Comparison of ENCODE assay signal across 19 cellular contexts in genomic region chr1:196910208-196910607, GRCh38. TPM values are rescaled to one million over a fixed set of nuclear protein-coding genes. Genes with fewer than 3 reads are reported as not detected.
DNase-seq lines count a peak whose midpoint lies in the region; ATAC-seq and TF ChIP-seq lines count a peak whose summit lies in the region.
"Had no signal": no experiment of that assay in that cellular context is flagged by ENCODE, and none has a peak within 500 bp of the region (broad histone marks: within the 10 kb centered on the region; RNA-seq: fewer than 3 reads in every experiment).

No MANE protein-coding gene starts in this region.

- no peaks in the 10 kb centered on the region for H3K4me1 Mint-ChIP-seq in T-helper 2 cell treated with Interferon-gamma antibody and Interleukin-4, amounts not matched to agents 5 μg/mL and 100 μg/mL, for 36 hours (ENCODE audit: low read depth)
- H3K4me1 Mint-ChIP-seq: activated CD4-positive, alpha-beta T cell treated with anti-CD3 and anti-CD28 coated beads, Interleukin-2, amount 10 ng/mL, durations not matched to agents 7 days and 5 days; natural killer cell had no signal

- no peaks in the 10 kb centered on the region for H3K9me3 Mint-ChIP-seq in T-helper 2 cell treated with Interferon-gamma antibody and Interleukin-4, amounts not matched to agents 5 μg/mL and 100 μg/mL, for 36 hours
- H3K9me3 Mint-ChIP-seq: activated CD4-positive, alpha-beta T cell treated with anti-CD3 and anti-CD28 coated beads, Interleukin-2, amount 10 ng/mL, durations not matched to agents 7 days and 5 days; activated T-cell treated with anti-CD3 and anti-CD28 coated beads, Interleukin-2, amount 50 U/mL, for 4 hours had no signal

- DNase-seq in A172 (ENCODE audit: low spot score) (peak; percentile 9), EH (ENCODE audit: low read depth) (peak; percentile 14), NCI-H69 (lab: John Stamatoyannopoulos, UW) (peak; percentile 54), fibroblast of mammary gland (ENCODE audit: low read depth) (peak; percentile 6), DMS79 treated with DMSO at 0.1 percent for 48 hours (lab: John Stamatoyannopoulos, UW) (no peak), UCSD-AML1 (lab: John Stamatoyannopoulos, UW; ENCODE audit: unreplicated experiment) (no peak)
- DNase-seq in T-helper 2 cell treated with Interferon-gamma antibody and Interleukin-4, amounts not matched to agents 5 μg/mL and 100 μg/mL, for 36 hours (ENCODE audit: low spot score) = no peak
- DNase-seq: activated CD4-positive, alpha-beta T cell treated with anti-CD3 and anti-CD28 coated beads, Interleukin-2, amount 10 ng/mL, durations not matched to agents 7 days and 5 days; activated T-cell treated with anti-CD3 and anti-CD28 coated beads, Interleukin-2, amount 50 U/mL, for 4 hours; GDM1; natural killer cell; NCI-H2227 treated with DMSO at 0.1 percent for 48 hours; stimulated activated CD4-positive, alpha-beta T cell treated with anti-CD3 and anti-CD28 coated beads, Interleukin-1b, Interleukin-23, amount 100 ng/mL, for 48 hours; stimulated activated CD8-positive, alpha-beta memory T cell treated with anti-CD3 and anti-CD28 coated beads, Interleukin-4, amount 100 ng/mL, for 48 hours; T-helper 1 cell; trophoblast cell had no signal

- TF ChIP-seq CTCF in fibroblast of mammary gland (conservative IDR thresholded peaks at IDR 0.05; ENCODE audit: control insufficient read depth, insufficient read depth, low read depth, low read length) = no peak

- no peak for ATAC-seq in HG03159 (IDR thresholded peaks at IDR 0.05; ENCODE audit: unreplicated experiment)
- ATAC-seq: activated T-cell treated with anti-CD3 and anti-CD28 coated beads, Interleukin-2, amount 50 U/mL, for 4 hours; natural killer cell had no signal

- no peak overlapping the region for H3K4me3 ChIP-seq in fibroblast of mammary gland (ENCODE audit: control insufficient read depth, low read depth, low read length)
- H3K4me3 ChIP-seq: BLaER1 had no signal

- no peaks in the 10 kb centered on the region for H3K27me3 Mint-ChIP-seq in T-helper 2 cell treated with Interferon-gamma antibody and Interleukin-4, amounts not matched to agents 5 μg/mL and 100 μg/mL, for 36 hours (ENCODE audit: low read depth)
- H3K27me3 Mint-ChIP-seq: activated CD4-positive, alpha-beta T cell treated with anti-CD3 and anti-CD28 coated beads, Interleukin-2, amount 10 ng/mL, durations not matched to agents 7 days and 5 days had no signal

- no peak overlapping the region for H3K4me3 Mint-ChIP-seq in T-helper 2 cell treated with Interferon-gamma antibody and Interleukin-4, amounts not matched to agents 5 μg/mL and 100 μg/mL, for 36 hours
- H3K4me3 Mint-ChIP-seq: activated CD4-positive, alpha-beta T cell treated with anti-CD3 and anti-CD28 coated beads, Interleukin-2, amount 10 ng/mL, durations not matched to agents 7 days and 5 days; activated T-cell treated with anti-CD3 and anti-CD28 coated beads, Interleukin-2, amount 50 U/mL, for 4 hours; natural killer cell had no signal

- no peak overlapping the region for H3K27ac Mint-ChIP-seq in T-helper 2 cell treated with Interferon-gamma antibody and Interleukin-4, amounts not matched to agents 5 μg/mL and 100 μg/mL, for 36 hours
- H3K27ac Mint-ChIP-seq: activated CD4-positive, alpha-beta T cell treated with anti-CD3 and anti-CD28 coated beads, Interleukin-2, amount 10 ng/mL, durations not matched to agents 7 days and 5 days; natural killer cell had no signal

- H3K36me3 Mint-ChIP-seq in T-helper 2 cell treated with Interferon-gamma antibody and Interleukin-4, amounts not matched to agents 5 μg/mL and 100 μg/mL, for 36 hours (ENCODE audit: low read depth) = no peaks in the 10 kb centered on the region
- H3K36me3 Mint-ChIP-seq: natural killer cell had no signal

RNA-seq across cellular contexts. Expression of gene CFHR4, which starts 22.4 kb away (rescaled TPM):
- not detected in 2 replicates for total RNA-seq in A172 (2014; rRNA removed; shearing (Covaris generic))
- total RNA-seq: activated CD4-positive, alpha-beta T cell treated with anti-CD3 and anti-CD28 coated beads, Interleukin-2, amount 10 ng/mL, durations not matched to agents 7 days and 5 days; activated T-cell treated with anti-CD3 and anti-CD28 coated beads, Interleukin-2, amount 50 U/mL, for 4 hours; cerebellum; natural killer cell had no signal

RNA-seq across cellular contexts. Expression of gene CFHR2, which starts 33.3 kb away (rescaled TPM):
- not detected in 2 replicates for total RNA-seq in A172 (2014; rRNA removed; shearing (Covaris generic))
- total RNA-seq: activated CD4-positive, alpha-beta T cell treated with anti-CD3 and anti-CD28 coated beads, Interleukin-2, amount 10 ng/mL, durations not matched to agents 7 days and 5 days; activated T-cell treated with anti-CD3 and anti-CD28 coated beads, Interleukin-2, amount 50 U/mL, for 4 hours; cerebellum; natural killer cell had no signal

Comparison
In these comparisons a context has a peak if more than half of its experiments do, and no peak if none do; other contexts are left out.
1. DNase-seq: peak in A172 (single experiment), EH (single experiment), NCI-H69 (single experiment) and fibroblast of mammary gland (single experiment); none in DMS79 treated with DMSO at 0.1 percent for 48 hours (single experiment), T-helper 2 cell treated with Interferon-gamma antibody and Interleukin-4, amounts not matched to agents 5 μg/mL and 100 μg/mL, for 36 hours (single experiment) and UCSD-AML1 (single experiment).